Comparison of ENCODE assay signal across 17 cellular contexts in the genomic region with DNA sequence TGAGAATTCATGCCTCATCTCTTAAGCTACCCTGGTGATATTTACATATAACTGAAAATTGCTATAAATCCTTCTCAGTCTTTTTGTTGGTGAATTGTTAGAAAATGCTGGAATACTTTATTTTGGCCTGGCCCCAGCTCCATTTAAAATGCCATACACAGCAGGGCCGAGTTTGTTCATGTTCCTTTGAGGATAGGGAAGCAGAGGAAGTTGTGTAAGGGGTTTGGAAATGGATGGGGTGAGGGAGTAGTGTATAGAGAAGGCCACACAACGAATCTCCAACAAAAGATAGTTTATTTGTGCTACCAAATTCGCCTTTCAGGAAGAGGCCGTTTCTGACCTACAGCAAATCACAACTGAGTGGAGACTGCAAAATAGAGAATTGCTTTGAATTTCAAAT.
"Had no signal": no experiment of that assay in that cellular context is flagged by ENCODE, and none has a peak within 500 bp of the region (broad histone marks: within the 10 kb centered on the region; RNA-seq: fewer than 3 reads in every experiment).

No MANE protein-coding gene starts in this region.

- ATAC-seq: activated CD8-positive, alpha-beta memory T cell treated with anti-CD3 and anti-CD28 coated beads, Interleukin-2, amount 10 ng/mL, durations not matched to agents 7 days and 5 days; gastroesophageal sphincter; natural killer cell; T-cell had no signal

- H3K4me3 ChIP-seq: gastroesophageal sphincter, SK-N-MC, thyroid gland, uterus had no signal

- H3K9me3 ChIP-seq: gastroesophageal sphincter, thyroid gland, uterus had no signal

- DNase-seq: activated CD4-positive, alpha-beta T cell treated with anti-CD3 and anti-CD28 coated beads, Interleukin-2, amount 50 U/mL, for 48 hours; activated CD8-positive, alpha-beta memory T cell treated with anti-CD3 and anti-CD28 coated beads, Interleukin-2, amount 10 ng/mL, durations not matched to agents 7 days and 5 days; activated naive CD4-positive, alpha-beta T cell treated with anti-CD3 and anti-CD28 coated beads, Interleukin-2, amount 10 ng/mL, durations not matched to agents 7 days and 5 days; activated T-cell treated with anti-CD3 and anti-CD28 coated beads, Interleukin-2, amount 50 U/mL, for 1 hour; cortex of kidney; effector CD8-positive, alpha-beta T cell; islet precursor cell; mammary epithelial cell; natural killer cell; stimulated activated CD4-positive, alpha-beta T cell treated with anti-CD3 and anti-CD28 coated beads, Interleukin-12 subunit alpha, Interleukin-12 subunit beta, amount 100 ng/mL, for 4 hours; stimulated activated CD4-positive, alpha-beta T cell treated with anti-CD3 and anti-CD28 coated beads, Interleukin-2, amount 100 ng/mL, for 24 hours; T-cell; thyroid gland; uterus had no signal

- H3K27me3 ChIP-seq: gastroesophageal sphincter, thyroid gland, uterus had no signal

- H3K36me3 ChIP-seq: thyroid gland, uterus had no signal

- H3K27ac ChIP-seq: epithelial cell of prostate, gastroesophageal sphincter, SK-N-MC had no signal
